ENCODE assay signal across 21 cellular contexts in the genomic region with DNA sequence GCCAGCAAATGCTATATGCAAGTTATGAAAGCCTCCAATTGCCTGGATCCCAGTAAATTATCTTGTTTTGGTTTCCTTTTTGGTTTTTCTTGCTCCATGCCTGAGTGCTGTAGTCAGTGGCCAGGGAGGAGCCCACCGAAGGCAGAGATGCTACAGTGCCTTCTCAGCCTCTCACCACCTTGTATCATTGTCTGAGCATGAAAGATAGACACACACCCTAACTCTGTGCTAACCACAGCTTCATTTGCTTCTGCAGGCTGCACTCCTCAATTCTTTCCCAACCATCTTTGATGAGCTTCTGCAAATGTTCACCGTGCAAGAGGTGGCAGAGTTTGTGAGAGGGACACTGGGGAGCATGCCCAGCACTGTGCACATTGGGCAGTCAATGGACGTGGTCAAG.
DNase-seq lines count a peak whose midpoint lies in the region; ATAC-seq, FAIRE-seq and TF ChIP-seq lines count a peak whose summit lies in the region.
"Had no signal": no experiment of that assay in that cellular context is flagged by ENCODE, and none has a peak within 500 bp of the region (broad histone marks: within the 10 kb centered on the region; RNA-seq: fewer than 3 reads in every experiment).

No MANE protein-coding gene starts in this region.

- no peak for TF ChIP-seq CTCF in activated CD8-positive, alpha-beta T cell treated with anti-CD3 and anti-CD28 coated beads for 36 hours (IDR thresholded peaks at IDR 0.05)
- TF ChIP-seq CTCF in DND-41 (IDR thresholded peaks at IDR 0.05; ENCODE audit: borderline replicate concordance, extremely low read depth, low read length, poor library complexity, severe bottlenecking) (no peak), foreskin fibroblast (IDR thresholded peaks at IDR 0.05; ENCODE audit: low read depth, low read length) (no peak)

- peak overlapping the region; percentile 24 for H3K4me3 ChIP-seq in CD4-positive, CD25-positive, alpha-beta regulatory T cell (ENCODE audit: low read depth, low read length)
- H3K4me3 ChIP-seq in DND-41 (ENCODE audit: low read depth in 1 of 2, low read length in 2 of 2) (no peak overlapping the region), mesenchymal stem cell (ENCODE audit: insufficient read depth in 1 of 2, low read depth in 1 of 2, low read length in 2 of 2) (no peak overlapping the region), foreskin fibroblast (ENCODE audit: low read depth in 1 of 2, low read length in 2 of 2) (no peak overlapping the region)
- H3K4me3 ChIP-seq: GM12878 had no signal

- no peak overlapping the region for H2AFZ ChIP-seq in DND-41 (ENCODE audit: low read depth, low read length)
- no peak overlapping the region for H2AFZ ChIP-seq in mesenchymal stem cell (ENCODE audit: low read depth, low read length)

- H2BK120ac ChIP-seq in mesenchymal stem cell (ENCODE audit: low read depth, low read length), result no peak overlapping the region

- no peaks in the 10 kb centered on the region for H3K79me2 ChIP-seq in DND-41 (ENCODE audit: insufficient read depth, low read length)

- no peak overlapping the region for H4K8ac ChIP-seq in mesenchymal stem cell (ENCODE audit: low read length)

- H3K9me3 Mint-ChIP-seq in activated CD8-positive, alpha-beta T cell treated with anti-CD3 and anti-CD28 coated beads for 36 hours, result peaks cover 2% of the 10 kb centered on the region
- H3K9me3 Mint-ChIP-seq in activated CD8-positive, alpha-beta T cell treated with anti-CD3 and anti-CD28 coated beads, Interleukin-2, amount 10 ng/mL, durations not matched to agents 7 days and 5 days (ENCODE audit: insufficient read depth), result no peaks in the 10 kb centered on the region
- peaks cover 0 to 6% (median 0%) of the 10 kb centered on the region in 7 donors for H3K9me3 Mint-ChIP-seq in CD4-positive, CD25-positive, alpha-beta regulatory T cell

- H3K79me1 ChIP-seq in mesenchymal stem cell (replicated peaks; ENCODE audit: low read length, poor library complexity, severe bottlenecking), result no peaks in the 10 kb centered on the region

- DNase-seq in activated CD8-positive, alpha-beta T cell treated with anti-CD3 and anti-CD28 coated beads for 36 hours, result no peak
- DNase-seq in activated CD8-positive, alpha-beta T cell treated with anti-CD3 and anti-CD28 coated beads, Interleukin-2, amount 10 ng/mL, durations not matched to agents 7 days and 5 days, result no peak
- DNase-seq in CD4-positive, CD25-positive, alpha-beta regulatory T cell, result no peak
- DNase-seq in DND-41, result peak; percentile 6
- DNase-seq in mesenchymal stem cell, result no peak
- DNase-seq in dermis blood vessel endothelial cell, result no peak
- DNase-seq in foreskin fibroblast, result no peak
- DNase-seq in GM12892 (ENCODE audit: insufficient read length), result no peak
- DNase-seq: AML-193, C1 segment of cervical spinal cord, COR-L47, DMS79, H7, IMR-90, NCI-H1417, NCI-H187, NCI-H446, NCI-H526, OCI-M1 had no signal

- no peak overlapping the region for H3K14ac ChIP-seq in mesenchymal stem cell (ENCODE audit: low read length in 2 of 2)

- 55% methylated on average over 3 of the region's 3 CpGs for WGBS in mesenchymal stem cell

- no peak overlapping the region for H3K4me3 Mint-ChIP-seq in activated CD8-positive, alpha-beta T cell treated with anti-CD3 and anti-CD28 coated beads for 36 hours
- H3K4me3 Mint-ChIP-seq in activated CD8-positive, alpha-beta T cell treated with anti-CD3 and anti-CD28 coated beads, Interleukin-2, amount 10 ng/mL, durations not matched to agents 7 days and 5 days, result no peak overlapping the region
- peak overlapping the region in 3 of 4 donors; percentile 38 to 64 (median 48) for H3K4me3 Mint-ChIP-seq in CD4-positive, CD25-positive, alpha-beta regulatory T cell

- intact Hi-C loops in activated CD8-positive, alpha-beta T cell treated with anti-CD3 and anti-CD28 coated beads for 36 hours (cut with micrococcal nuclease), result no loop called here

- peaks cover 44% of the 10 kb centered on the region for H3K4me1 Mint-ChIP-seq in activated CD8-positive, alpha-beta T cell treated with anti-CD3 and anti-CD28 coated beads for 36 hours (ENCODE audit: low read depth)
- peaks cover 13% of the 10 kb centered on the region for H3K4me1 Mint-ChIP-seq in activated CD8-positive, alpha-beta T cell treated with anti-CD3 and anti-CD28 coated beads, Interleukin-2, amount 10 ng/mL, durations not matched to agents 7 days and 5 days (ENCODE audit: low read depth)
- peaks cover 5 to 29% (median 10%) of the 10 kb centered on the region in 4 donors for H3K4me1 Mint-ChIP-seq in CD4-positive, CD25-positive, alpha-beta regulatory T cell

- CTCF ChIA-PET in activated CD8-positive, alpha-beta T cell treated with anti-CD3 and anti-CD28 coated beads for 36 hours (lab: Charles Lee), result no interaction called here
- CTCF ChIA-PET in activated CD8-positive, alpha-beta T cell treated with anti-CD3 and anti-CD28 coated beads, Interleukin-2, amount 10 ng/mL, durations not matched to agents 7 days and 5 days (lab: Charles Lee), result interaction anchor here (0.9 kb wide), 1 partner anchor 11 kb away, joined by 3 read pairs; no protein-coding TSS in a partner anchor

- no peak overlapping the region for H3K27ac ChIP-seq in CD4-positive, CD25-positive, alpha-beta regulatory T cell (ENCODE audit: insufficient read depth, low read length, poor library complexity, severe bottlenecking)
- peak overlapping the region; percentile 48 for H3K27ac ChIP-seq in DND-41 (ENCODE audit: low read length)
- H3K27ac ChIP-seq in mesenchymal stem cell (ENCODE audit: low read length, poor library complexity, severe bottlenecking), result no peak overlapping the region

- POLR2A ChIA-PET in activated CD8-positive, alpha-beta T cell treated with anti-CD3 and anti-CD28 coated beads for 36 hours (lab: Charles Lee), result interaction anchor here (0.7 kb wide), 1 partner anchor 245 kb away, joined by 3 read pairs; no protein-coding TSS in a partner anchor
- POLR2A ChIA-PET in activated CD8-positive, alpha-beta T cell treated with anti-CD3 and anti-CD28 coated beads, Interleukin-2, amount 10 ng/mL, durations not matched to agents 7 days and 5 days (lab: Charles Lee), result no interaction called here

- no peak for TF ChIP-seq POLR2A in GM12892 (IDR thresholded peaks at IDR 0.05; ENCODE audit: low read depth, low read length)

- no peaks in the 10 kb centered on the region for H3K27me3 ChIP-seq in CD4-positive, CD25-positive, alpha-beta regulatory T cell (ENCODE audit: control insufficient read depth, insufficient read depth, low read length)
- H3K27me3 ChIP-seq in DND-41 (ENCODE audit: insufficient read depth, low read length, poor library complexity) (no peaks in the 10 kb centered on the region), mesenchymal stem cell (ENCODE audit: control insufficient read depth in 1 of 2, insufficient read depth in 1 of 2, low read length in 2 of 2) (no peaks in the 10 kb centered on the region)

- H3K18ac ChIP-seq in mesenchymal stem cell (ENCODE audit: low read depth in 1 of 2, low read length in 2 of 2), result no peak overlapping the region

- H2AK5ac ChIP-seq in mesenchymal stem cell (ENCODE audit: low read length, severe bottlenecking), result no peak overlapping the region

- H2BK5ac ChIP-seq in mesenchymal stem cell (ENCODE audit: low read depth, low read length, poor library complexity, severe bottlenecking), result no peak overlapping the region

- H4K91ac ChIP-seq in mesenchymal stem cell (ENCODE audit: low read length), result peak overlapping the region; percentile 27

- peaks cover 2% of the 10 kb centered on the region for H3K36me3 Mint-ChIP-seq in activated CD8-positive, alpha-beta T cell treated with anti-CD3 and anti-CD28 coated beads for 36 hours (ENCODE audit: low read depth)
- peaks cover 3% of the 10 kb centered on the region for H3K36me3 Mint-ChIP-seq in activated CD8-positive, alpha-beta T cell treated with anti-CD3 and anti-CD28 coated beads, Interleukin-2, amount 10 ng/mL, durations not matched to agents 7 days and 5 days (ENCODE audit: low read depth)
- H3K36me3 Mint-ChIP-seq in CD4-positive, CD25-positive, alpha-beta regulatory T cell, result no peaks in the 10 kb centered on the region

- no peak overlapping the region for H3K4ac ChIP-seq in mesenchymal stem cell (ENCODE audit: low read depth in 1 of 2, low read length in 2 of 2)

- no peaks in the 10 kb centered on the region for H3K36me3 ChIP-seq in CD4-positive, CD25-positive, alpha-beta regulatory T cell (ENCODE audit: control insufficient read depth, insufficient read depth, low read length)
- H3K36me3 ChIP-seq in DND-41 (ENCODE audit: insufficient read depth, low read length) (no peaks in the 10 kb centered on the region), mesenchymal stem cell (ENCODE audit: control insufficient read depth in 1 of 2, insufficient read depth in 2 of 2, low read depth in 1 of 2, low read length in 2 of 2) (no peaks in the 10 kb centered on the region)

- no peak for ATAC-seq in activated CD8-positive, alpha-beta T cell treated with anti-CD3 and anti-CD28 coated beads for 36 hours
- no peak for ATAC-seq in activated CD8-positive, alpha-beta T cell treated with anti-CD3 and anti-CD28 coated beads, Interleukin-2, amount 10 ng/mL, durations not matched to agents 7 days and 5 days
- ATAC-seq in CD4-positive, CD25-positive, alpha-beta regulatory T cell (ENCODE audit: low read depth in 2 of 2), result no peak
- ATAC-seq in DND-41 (ENCODE audit: insufficient read depth, low read depth), result peak; percentile 56; the same call in 2 of the 3 replicates
- ATAC-seq: GM12878, Right ventricle myocardium inferior had no signal

- no peak overlapping the region for H2BK15ac ChIP-seq in mesenchymal stem cell (ENCODE audit: low read depth, poor library complexity, severe bottlenecking)

- no peak overlapping the region for H3K4me2 ChIP-seq in DND-41 (ENCODE audit: insufficient read depth, low read length)
- no peak overlapping the region for H3K4me2 ChIP-seq in mesenchymal stem cell (ENCODE audit: low read length, poor library complexity, severe bottlenecking)

- peaks cover 9% of the 10 kb centered on the region for H3K4me1 ChIP-seq in CD4-positive, CD25-positive, alpha-beta regulatory T cell (ENCODE audit: control insufficient read depth, insufficient read depth, low read length, poor library complexity, severe bottlenecking)
- H3K4me1 ChIP-seq in DND-41 (ENCODE audit: insufficient read depth, low read length) (peaks cover 17% of the 10 kb centered on the region), mesenchymal stem cell (ENCODE audit: control insufficient read depth, insufficient read depth, low read depth, low read length) (no peaks in the 10 kb centered on the region)

- no peak for FAIRE-seq in GM12892 (lab: Jason Lieb, UNC)
- FAIRE-seq: GM12878 had no signal

- H3K27me3 Mint-ChIP-seq in activated CD8-positive, alpha-beta T cell treated with anti-CD3 and anti-CD28 coated beads for 36 hours, result no peaks in the 10 kb centered on the region
- H3K27me3 Mint-ChIP-seq in activated CD8-positive, alpha-beta T cell treated with anti-CD3 and anti-CD28 coated beads, Interleukin-2, amount 10 ng/mL, durations not matched to agents 7 days and 5 days (ENCODE audit: low read depth), result no peaks in the 10 kb centered on the region
- H3K27me3 Mint-ChIP-seq in CD4-positive, CD25-positive, alpha-beta regulatory T cell, result peaks cover 5% of the 10 kb centered on the region

- no peak overlapping the region for H3K9ac ChIP-seq in DND-41 (ENCODE audit: low read depth, low read length)
- H3K9ac ChIP-seq in mesenchymal stem cell (ENCODE audit: low read length), result no peak overlapping the region

- H2BK12ac ChIP-seq in mesenchymal stem cell (ENCODE audit: low read length in 2 of 2), result no peak overlapping the region

- no peaks in the 10 kb centered on the region for H3K9me3 ChIP-seq in CD4-positive, CD25-positive, alpha-beta regulatory T cell (ENCODE audit: control insufficient read depth in 2 of 2, low read length in 2 of 2)
- H3K9me3 ChIP-seq in DND-41 (ENCODE audit: insufficient read depth, low read length, severe bottlenecking), result no peaks in the 10 kb centered on the region
- no peaks in the 10 kb centered on the region for H3K9me3 ChIP-seq in mesenchymal stem cell (ENCODE audit: control insufficient read depth, low read length)

- no peak overlapping the region for H3K23ac ChIP-seq in mesenchymal stem cell (ENCODE audit: low read length in 2 of 2)

- H4K20me1 ChIP-seq in DND-41 (ENCODE audit: insufficient read depth, low read length), result no peaks in the 10 kb centered on the region

- peak overlapping the region; percentile 84 for H3K27ac Mint-ChIP-seq in activated CD8-positive, alpha-beta T cell treated with anti-CD3 and anti-CD28 coated beads for 36 hours
- H3K27ac Mint-ChIP-seq in activated CD8-positive, alpha-beta T cell treated with anti-CD3 and anti-CD28 coated beads, Interleukin-2, amount 10 ng/mL, durations not matched to agents 7 days and 5 days, result no peak overlapping the region
- H3K27ac Mint-ChIP-seq in CD4-positive, CD25-positive, alpha-beta regulatory T cell, result peak overlapping the region; percentile 67 to 92 (median 81)

Comparison
In these comparisons a context has a peak if more than half of its experiments do, and no peak if none do; other contexts are left out.
1. H3K4me3 Mint-ChIP-seq: peak in CD4-positive, CD25-positive, alpha-beta regulatory T cell (3 of 4); none in activated CD8-positive, alpha-beta T cell treated with anti-CD3 and anti-CD28 coated beads for 36 hours (single experiment) and activated CD8-positive, alpha-beta T cell treated with anti-CD3 and anti-CD28 coated beads, Interleukin-2, amount 10 ng/mL, durations not matched to agents 7 days and 5 days (single experiment).